Comparison of ENCODE assay signal across 14 cellular contexts in the genomic region with DNA sequence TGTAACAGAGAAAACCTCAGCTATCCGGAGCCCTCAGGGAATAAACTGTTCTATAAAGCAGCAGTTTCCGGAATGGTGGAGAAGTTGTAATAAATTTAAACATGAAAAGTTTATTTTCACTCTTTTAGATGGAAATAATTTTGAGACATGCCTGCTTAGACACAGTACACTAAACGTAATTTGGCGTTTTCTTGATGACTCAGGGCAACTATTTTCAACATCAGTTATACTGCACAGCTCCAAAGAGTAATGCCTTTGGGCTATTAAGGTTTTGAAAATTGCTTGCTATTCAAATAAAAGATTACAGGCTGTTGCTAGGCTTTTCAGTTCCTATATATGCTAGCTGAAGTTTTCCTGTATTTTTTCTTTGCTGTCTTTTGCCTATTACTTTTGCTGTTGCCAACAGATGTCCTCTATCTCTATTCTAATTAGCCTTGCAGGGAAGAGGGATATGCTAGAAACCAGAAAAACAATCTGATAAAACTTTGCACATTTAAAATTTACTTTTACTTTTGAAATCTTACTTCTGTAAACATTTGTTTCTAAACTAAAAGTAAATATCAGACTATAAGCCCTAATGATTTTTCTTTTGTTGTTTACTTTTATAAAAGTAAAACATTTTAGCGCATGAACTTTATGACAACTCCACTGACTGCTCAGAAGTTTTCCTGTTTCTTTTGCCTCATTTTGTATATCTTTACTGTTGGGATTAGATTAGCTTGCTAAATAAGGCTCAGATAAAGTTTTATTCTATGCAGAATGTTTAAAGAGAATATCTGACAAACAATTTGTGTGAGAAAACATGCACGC.
DNase-seq lines count a peak whose midpoint lies in the region; ATAC-seq lines count a peak whose summit lies in the region.
"Had no signal": no experiment of that assay in that cellular context is flagged by ENCODE, and none has a peak within 500 bp of the region (broad histone marks: within the 10 kb centered on the region; RNA-seq: fewer than 3 reads in every experiment).

No MANE protein-coding gene starts in this region.

- H3K36me3 ChIP-seq in skeletal muscle satellite cell (ENCODE audit: insufficient read depth, low read length): peaks cover 4% of the 10 kb centered on the region
- no peaks in the 10 kb centered on the region for H3K36me3 ChIP-seq in naive thymus-derived CD4-positive, alpha-beta T cell (ENCODE audit: control insufficient read depth in 2 of 3, insufficient read depth in 3 of 3, low read length in 3 of 3)

- H3K9me3 Mint-ChIP-seq in naive thymus-derived CD4-positive, alpha-beta T cell: no peaks in the 10 kb centered on the region

- no peak overlapping the region for H3K27ac ChIP-seq in naive thymus-derived CD4-positive, alpha-beta T cell (ENCODE audit: low read depth, low read length)
- H3K27ac ChIP-seq: coronary artery had no signal

- CTCF ChIA-PET in naive thymus-derived CD4-positive, alpha-beta T cell (lab: Charles Lee): no interaction called here

- no peak for ATAC-seq in naive thymus-derived CD4-positive, alpha-beta T cell

- H3K27me3 ChIP-seq in skeletal muscle satellite cell (ENCODE audit: control insufficient read depth, insufficient read depth, low read length): no peaks in the 10 kb centered on the region
- no peaks in the 10 kb centered on the region for H3K27me3 ChIP-seq in naive thymus-derived CD4-positive, alpha-beta T cell (ENCODE audit: control insufficient read depth in 2 of 2, insufficient read depth in 2 of 2, low read length in 2 of 2)

- H3K4me3 ChIP-seq in skeletal muscle satellite cell (ENCODE audit: low read length): no peak overlapping the region
- no peak overlapping the region for H3K4me3 ChIP-seq in naive thymus-derived CD4-positive, alpha-beta T cell (ENCODE audit: low read length)
- H3K4me3 ChIP-seq: coronary artery had no signal

- H3K4me1 Mint-ChIP-seq in naive thymus-derived CD4-positive, alpha-beta T cell: no peaks in the 10 kb centered on the region

- DNase-seq in NCI-H2227 (lab: John Stamatoyannopoulos, UW; ENCODE audit: unreplicated experiment) (peak; percentile 10), NCI-H2227 treated with DMSO at 0.1 percent for 48 hours (lab: John Stamatoyannopoulos, UW) (no peak), RPMI7951 (ENCODE audit: low read depth) (peak; percentile 84), fibroblast of the conjunctiva (ENCODE audit: low read depth) (peak; percentile 3), DMS153 treated with DMSO at 0.1 percent for 48 hours (lab: John Stamatoyannopoulos, UW; ENCODE audit: unreplicated experiment) (no peak), NCI-H446 treated with DMSO at 0.1 percent for 48 hours (lab: John Stamatoyannopoulos, UW) (no peak)
- DNase-seq in naive thymus-derived CD4-positive, alpha-beta T cell: no peak
- DNase-seq: ACHN; activated CD4-positive, alpha-beta T cell treated with anti-CD3 and anti-CD28 coated beads, Interleukin-2, amount 50 U/mL, for 48 hours; activated naive CD4-positive, alpha-beta T cell; NCI-H1417 treated with DMSO at 0.1 percent for 48 hours; SHP77 treated with DMSO at 0.1 percent for 48 hours had no signal

- H3K36me3 Mint-ChIP-seq in naive thymus-derived CD4-positive, alpha-beta T cell: peaks cover 0 to 15% (median 0%) of the 10 kb centered on the region in 5 donors

- H3K4me3 Mint-ChIP-seq in naive thymus-derived CD4-positive, alpha-beta T cell: no peak overlapping the region

- no peaks in the 10 kb centered on the region for H3K9me3 ChIP-seq in skeletal muscle satellite cell (replicated peaks; ENCODE audit: low read length)
- H3K9me3 ChIP-seq in naive thymus-derived CD4-positive, alpha-beta T cell (ENCODE audit: control insufficient read depth in 2 of 3, low read length in 3 of 3): no peaks in the 10 kb centered on the region

- POLR2A ChIA-PET in naive thymus-derived CD4-positive, alpha-beta T cell (lab: Charles Lee): no interaction called here

- no peaks in the 10 kb centered on the region for H3K4me1 ChIP-seq in skeletal muscle satellite cell (ENCODE audit: control insufficient read depth, insufficient read depth, low read length)
- no peaks in the 10 kb centered on the region for H3K4me1 ChIP-seq in naive thymus-derived CD4-positive, alpha-beta T cell (ENCODE audit: control insufficient read depth in 2 of 2, insufficient read depth in 2 of 2, low read length in 2 of 2)

- peak overlapping the region; percentile 32 for H3K4me2 ChIP-seq in skeletal muscle satellite cell (ENCODE audit: low read length)

- H3K9ac ChIP-seq in skeletal muscle satellite cell (ENCODE audit: low read depth, low read length): no peak overlapping the region

- no peaks in the 10 kb centered on the region for H3K27me3 Mint-ChIP-seq in naive thymus-derived CD4-positive, alpha-beta T cell

- intact Hi-C loops in naive thymus-derived CD4-positive, alpha-beta T cell (cut with micrococcal nuclease): no loop called here

- no peak overlapping the region for H3K27ac Mint-ChIP-seq in naive thymus-derived CD4-positive, alpha-beta T cell

Comparison
In these comparisons a context has a peak if more than half of its experiments do, and no peak if none do; other contexts are left out.
1. DNase-seq: peak in NCI-H2227 (single experiment), RPMI7951 (single experiment) and fibroblast of the conjunctiva (single experiment); none in NCI-H2227 treated with DMSO at 0.1 percent for 48 hours (single experiment), DMS153 treated with DMSO at 0.1 percent for 48 hours (single experiment), naive thymus-derived CD4-positive, alpha-beta T cell (0 of 9) and NCI-H446 treated with DMSO at 0.1 percent for 48 hours (single experiment).